ENCODE assay signal across 12 cellular contexts in the genomic region with DNA sequence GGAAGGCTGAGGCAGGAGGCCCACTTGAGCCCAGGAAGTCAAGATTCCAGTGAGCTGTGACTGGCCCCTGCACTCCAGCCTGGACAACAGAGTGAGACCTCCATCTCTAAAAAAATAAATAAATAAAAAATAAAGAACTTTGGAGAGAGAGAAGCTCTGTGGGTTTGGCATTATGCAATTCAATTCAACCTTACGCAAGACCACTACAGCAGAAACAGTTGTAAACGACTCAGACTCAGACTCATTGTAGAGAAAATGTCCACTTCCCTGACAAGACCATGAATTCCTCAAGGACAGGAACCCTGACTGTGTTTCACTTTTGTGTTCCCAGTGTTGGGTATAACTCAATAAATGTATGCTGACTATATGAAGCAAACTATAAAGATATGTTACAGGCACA.
DNase-seq lines count a peak whose midpoint lies in the region; ATAC-seq, FAIRE-seq and TF ChIP-seq lines count a peak whose summit lies in the region.
"Had no signal": no experiment of that assay in that cellular context is flagged by ENCODE, and none has a peak within 500 bp of the region (broad histone marks: within the 10 kb centered on the region; RNA-seq: fewer than 3 reads in every experiment).

No MANE protein-coding gene starts in this region.

- H3K4me2 ChIP-seq in PC-9 = peak overlapping the region; percentile 23; the same call in 1 of the 2 replicates
- no peak overlapping the region for H3K4me2 ChIP-seq in MM.1S (ENCODE audit: low read depth, low read length)
- H3K4me2 ChIP-seq: neural progenitor cell had no signal

- H3K27me3 ChIP-seq in PC-9 (ENCODE audit: insufficient read depth, low read depth) = no peaks in the 10 kb centered on the region
- H3K27me3 ChIP-seq in small intestine (ENCODE audit: control insufficient read depth in 2 of 2, insufficient read depth in 2 of 2, low read length in 2 of 2) = no peaks in the 10 kb centered on the region
- H3K27me3 ChIP-seq in MM.1S (replicated peaks; ENCODE audit: insufficient read depth, low read length) = no peaks in the 10 kb centered on the region
- H3K27me3 ChIP-seq: neural progenitor cell had no signal

- CTCF ChIA-PET in PC-9 (lab: Charles Lee) = interaction anchor here (1.4 kb wide), 1 partner anchor 28 kb away, joined by 3 read pairs; no protein-coding TSS in a partner anchor

- H3F3A ChIP-seq in PC-9 (ENCODE audit: insufficient read depth, low read depth) = peaks cover 16% of the 10 kb centered on the region; the same call in 1 of the 2 replicates
- no peaks in the 10 kb centered on the region for H3F3A ChIP-seq in MM.1S (ENCODE audit: insufficient read depth, low read length)

- no peaks in the 10 kb centered on the region for H3K36me3 ChIP-seq in PC-9 (ENCODE audit: low read depth)
- H3K36me3 ChIP-seq in small intestine (ENCODE audit: control insufficient read depth in 2 of 2, insufficient read depth in 2 of 2, low read length in 2 of 2) = no peaks in the 10 kb centered on the region
- H3K36me3 ChIP-seq in MM.1S (replicated peaks; ENCODE audit: insufficient read depth, low read length) = no peaks in the 10 kb centered on the region
- H3K36me3 ChIP-seq: neural progenitor cell had no signal

- H2AFZ ChIP-seq in PC-9 (peak overlapping the region; percentile 45), MM.1S (ENCODE audit: low read length) (no peak overlapping the region)
- H2AFZ ChIP-seq: neural progenitor cell had no signal

- intact Hi-C loops in PC-9 (cut with micrococcal nuclease; ENCODE audit: unreplicated experiment) = loop anchor here (10.0 kb wide), 1 partner anchor 100 kb away; no protein-coding TSS in a partner anchor

- DNase-seq in HCEC 1CT (peak; percentile 61), PC-9 (no peak), fibroblast of peridontal ligament (ENCODE audit: extremely low read depth) (peak; percentile 88), small intestine (no peak), MM.1S (no peak)
- DNase-seq: activated T-cell treated with anti-CD3 and anti-CD28 coated beads for 4 hours; DND-41; stimulated activated naive B cell treated with anti-CD40 and anti-IgM and Interleukin-4, amounts not matched to agents 10 μg/mL and 1 μg/mL and 100 μg/mL, for 72 hours had no signal

- 0 out of 2 replicates have a peak, but pooled peaks cover 4% of the 10 kb centered on the region for H3K9me2 ChIP-seq in PC-9 (ENCODE audit: insufficient read depth)
- H3K9me2 ChIP-seq in MM.1S (replicated peaks; ENCODE audit: insufficient read depth, low read length) = no peaks in the 10 kb centered on the region

- BruUV-seq in PC-9 (replicated peaks; lab: Mats Ljungman, UMichigan) = no TSS peak

- H4K20me1 ChIP-seq in PC-9 (ENCODE audit: insufficient read depth) (no peaks in the 10 kb centered on the region), MM.1S (ENCODE audit: insufficient read depth, low read length) (no peaks in the 10 kb centered on the region)

- H3K9me3 ChIP-seq in PC-9 (ENCODE audit: insufficient read depth, low read depth) (no peaks in the 10 kb centered on the region), small intestine (ENCODE audit: control insufficient read depth, low read depth) (no peaks in the 10 kb centered on the region), MM.1S (replicated peaks; ENCODE audit: insufficient read depth, low read length) (no peaks in the 10 kb centered on the region)

- WGBS in small intestine, 3 donors = 59 to 71% (median 71%) methylated on average over 2 of the region's 2 CpGs

- H3K79me2 ChIP-seq in PC-9 (ENCODE audit: low read depth) = no peaks in the 10 kb centered on the region
- H3K79me2 ChIP-seq in MM.1S (ENCODE audit: low read length) = no peaks in the 10 kb centered on the region

- TF ChIP-seq CTCF in PC-9 (conservative IDR thresholded peaks at IDR 0.05) = no peak
- no peak for TF ChIP-seq CTCF in MM.1S (IDR thresholded peaks at IDR 0.05; ENCODE audit: low read length)

- no peak for ATAC-seq in GM18858 (IDR thresholded peaks at IDR 0.05; ENCODE audit: unreplicated experiment)
- ATAC-seq in HG03354 (IDR thresholded peaks at IDR 0.05; ENCODE audit: poor library complexity, severe bottlenecking, unreplicated experiment) = no peak

- no peak for FAIRE-seq in small intestine (lab: Jason Lieb, UNC)
- FAIRE-seq: keratinocyte had no signal

- H3K4me3 ChIP-seq in PC-9 (no peak overlapping the region), small intestine (ENCODE audit: low read depth in 1 of 2, low read length in 2 of 2) (no peak overlapping the region), MM.1S (ENCODE audit: low read length) (no peak overlapping the region)
- H3K4me3 ChIP-seq: neural progenitor cell had no signal

- no peak overlapping the region for H3K9ac ChIP-seq in MM.1S (ENCODE audit: low read length)
- H3K9ac ChIP-seq: neural progenitor cell had no signal

- H3K4me1 ChIP-seq in PC-9 (replicated peaks; ENCODE audit: insufficient read depth) = peaks cover 26% of the 10 kb centered on the region
- H3K4me1 ChIP-seq in small intestine (ENCODE audit: control insufficient read depth in 2 of 2, insufficient read depth in 1 of 2, low read depth in 1 of 2, low read length in 1 of 2) = no peaks in the 10 kb centered on the region
- H3K4me1 ChIP-seq in MM.1S (ENCODE audit: low read length) = no peaks in the 10 kb centered on the region
- H3K4me1 ChIP-seq: neural progenitor cell had no signal

- POLR2A ChIA-PET in PC-9 (lab: Charles Lee; ENCODE audit: unreplicated experiment) = interaction anchor here (0.6 kb wide), 1 partner anchor 265 kb away, joined by 3 read pairs; a partner anchor contains a TSS

- H3K27ac ChIP-seq in PC-9 (peak overlapping the region; percentile 81), small intestine (ENCODE audit: low read depth in 1 of 2, low read length in 1 of 2) (no peak overlapping the region), MM.1S (ENCODE audit: low read length) (no peak overlapping the region)
- H3K27ac ChIP-seq: neural progenitor cell had no signal

Comparison
In these comparisons a context has a peak if more than half of its experiments do, and no peak if none do; other contexts are left out.
1. DNase-seq: peak in HCEC 1CT (single experiment) and fibroblast of peridontal ligament (single experiment); none in PC-9 (0 of 2), small intestine (single experiment) and MM.1S (single experiment).